9 cellular contexts compared by ENCODE assay signal in the genomic region with DNA sequence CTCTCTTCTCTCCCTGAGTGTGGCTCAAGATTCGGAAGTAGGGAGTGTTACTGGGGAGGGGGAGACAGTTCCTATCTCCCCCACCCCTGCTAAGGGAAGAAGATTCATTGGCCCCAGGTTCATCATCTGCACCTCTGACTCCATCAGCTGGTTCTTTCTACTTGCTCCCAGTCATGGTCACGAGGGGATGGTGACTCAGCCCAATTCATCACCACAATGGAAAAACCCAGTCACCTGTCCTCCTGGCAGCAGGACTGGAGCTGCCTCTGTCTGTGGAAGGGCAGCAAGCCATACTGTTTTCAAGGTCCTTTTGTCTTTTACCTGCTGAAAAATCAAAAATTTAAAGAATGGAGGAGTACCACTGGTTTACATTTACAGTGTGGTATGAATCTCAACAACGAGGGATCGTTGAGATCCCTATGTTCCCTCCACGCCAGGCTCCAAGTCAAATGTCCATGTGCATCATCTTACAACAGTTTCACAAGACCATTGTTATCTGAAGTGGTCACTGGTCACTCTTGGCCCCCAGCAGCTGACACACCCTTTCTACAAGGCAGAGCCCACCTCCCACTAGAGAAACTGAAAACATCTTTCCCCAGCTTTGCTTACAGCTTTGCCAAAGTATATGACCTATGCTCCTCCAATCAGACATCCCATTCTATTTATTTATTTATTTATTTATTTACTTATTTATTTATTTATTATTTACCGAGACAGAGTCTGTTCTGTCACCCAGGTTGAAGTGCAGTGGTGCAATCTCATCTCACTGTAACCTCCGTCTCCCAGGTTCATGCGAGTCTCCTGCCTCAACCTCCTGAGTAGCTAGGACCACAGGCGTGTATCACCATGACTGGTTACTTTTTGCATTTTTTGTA. TPM values are rescaled to one million over a fixed set of nuclear protein-coding genes. Genes with fewer than 3 reads are reported as not detected.
A peak's percentile ranks its signal among the peaks of the same experiment; 100 is the strongest.
DNase-seq lines count a peak whose midpoint lies in the region; ATAC-seq and TF ChIP-seq lines count a peak whose summit lies in the region.
"Had no signal": no experiment of that assay in that cellular context is flagged by ENCODE, and none has a peak within 500 bp of the region (broad histone marks: within the 10 kb centered on the region; RNA-seq: fewer than 3 reads in every experiment).

No MANE protein-coding gene starts in this region.

- no peak overlapping the region for H3K4me3 Mint-ChIP-seq in mesothelial cell of epicardium

- no peak for TF ChIP-seq CTCF in mesothelial cell of epicardium (IDR thresholded peaks at IDR 0.05; ENCODE audit: unreplicated experiment)

- no peaks in the 10 kb centered on the region for H3K9me3 Mint-ChIP-seq in mesothelial cell of epicardium

- peaks cover 44% of the 10 kb centered on the region for H3K27me3 Mint-ChIP-seq in mesothelial cell of epicardium (ENCODE audit: low read depth)

- peaks cover 1% of the 10 kb centered on the region for H3K4me1 Mint-ChIP-seq in mesothelial cell of epicardium

- no peak overlapping the region for H3K27ac Mint-ChIP-seq in mesothelial cell of epicardium

- DNase-seq in RPMI7951 (ENCODE audit: low read depth) (peak; percentile 74), cerebellar cortex (ENCODE audit: low spot score) (peak; percentile 71), COR-L47 (lab: John Stamatoyannopoulos, UW) (no peak), NCI-H2171 (lab: John Stamatoyannopoulos, UW) (no peak), mesothelial cell of epicardium (ENCODE audit: low spot score in 2 of 2, unreplicated experiment in 2 of 2) (no peak), NCI-H1105 treated with DMSO at 0.1 percent for 48 hours (lab: John Stamatoyannopoulos, UW) (no peak)
- DNase-seq in stimulated activated CD4-positive, alpha-beta T cell treated with anti-CD3 and anti-CD28 coated beads, Interleukin-2, amount 100 ng/mL, for 48 hours = peak; percentile 37 to 43
- DNase-seq: gastrocnemius medialis had no signal

- peak; percentile 56 for ATAC-seq in GM21786 (IDR thresholded peaks at IDR 0.05; ENCODE audit: unreplicated experiment)

- no peaks in the 10 kb centered on the region for H3K36me3 Mint-ChIP-seq in mesothelial cell of epicardium

RNA-seq across cellular contexts. Expression of a gene that starts 40.4 kb away (rescaled TPM):
- total RNA-seq in RPMI7951 (2014; rRNA removed; shearing (Covaris generic)) = 2.5 and 3.0 TPM in 2 replicates
- 17.3 to 18.6 TPM (median 17.4 TPM) in 3 replicates for total RNA-seq in mesothelial cell of epicardium

RNA-seq across cellular contexts. Expression of a gene that starts 55.7 kb away (rescaled TPM):
- 7.7 and 9.1 TPM in 2 replicates for total RNA-seq in RPMI7951 (2014; rRNA removed; shearing (Covaris generic))
- total RNA-seq in mesothelial cell of epicardium = 27.1 to 29.4 TPM (median 28.9 TPM) in 3 replicates

Comparison
In these comparisons a context has a peak if more than half of its experiments do, and no peak if none do; other contexts are left out.
1. DNase-seq: peak in RPMI7951 (single experiment), cerebellar cortex (single experiment) and stimulated activated CD4-positive, alpha-beta T cell treated with anti-CD3 and anti-CD28 coated beads, Interleukin-2, amount 100 ng/mL, for 48 hours (2 of 2); none in COR-L47 (single experiment), NCI-H2171 (single experiment), mesothelial cell of epicardium (0 of 2) and NCI-H1105 treated with DMSO at 0.1 percent for 48 hours (single experiment).